Comparison of ENCODE assay signal across 13 cellular contexts in genomic region chr10:110903280-110904278, GRCh38. TPM values are rescaled to one million over a fixed set of nuclear protein-coding genes. Genes with fewer than 3 reads are reported as not detected.
DNase-seq lines count a peak whose midpoint lies in the region; ATAC-seq and TF ChIP-seq lines count a peak whose summit lies in the region.
"Had no signal": no experiment of that assay in that cellular context is flagged by ENCODE, and none has a peak within 500 bp of the region (broad histone marks: within the 10 kb centered on the region; RNA-seq: fewer than 3 reads in every experiment).

No MANE protein-coding gene starts in this region.

- ATAC-seq in HG03378 (IDR thresholded peaks at IDR 0.05; ENCODE audit: unreplicated experiment), result peak; percentile 66

- 70% methylated on average over 3 of the region's 3 CpGs for WGBS in mammary epithelial cell (ENCODE audit: low coverage, missing lambda C conversion rate)
- WGBS in suprapubic skin, result 67% methylated on average over 3 of the region's 3 CpGs

- H3K9me3 ChIP-seq in mammary epithelial cell (replicated peaks; ENCODE audit: insufficient read depth, low read length) (no peaks in the 10 kb centered on the region), suprapubic skin (no peaks in the 10 kb centered on the region)
- H3K9me3 ChIP-seq: thoracic aorta had no signal

- H3K4me3 ChIP-seq in mammary epithelial cell (replicated peaks in 1 of 3; ENCODE audit: insufficient read depth in 1 of 3, low read depth in 2 of 3, low read length in 3 of 3) (no peak overlapping the region), suprapubic skin (no peak overlapping the region)
- H3K4me3 ChIP-seq: skin epidermis, thoracic aorta had no signal

- no peak overlapping the region for H3K9ac ChIP-seq in mammary epithelial cell (ENCODE audit: insufficient read depth, low read length)

- CTCF ChIA-PET in mammary epithelial cell (lab: Charles Lee; ENCODE audit: low non-redundant PET), result no interaction called here

- no peaks in the 10 kb centered on the region for H4K20me1 ChIP-seq in mammary epithelial cell (ENCODE audit: insufficient read depth, low read length)

- BruUV-seq in mammary epithelial cell (replicated peaks; lab: Mats Ljungman, UMichigan), result no TSS peak

- H3K4me2 ChIP-seq in mammary epithelial cell (ENCODE audit: insufficient read depth, low read depth, low read length), result no peak overlapping the region

- no peaks in the 10 kb centered on the region for H3K79me2 ChIP-seq in mammary epithelial cell (ENCODE audit: insufficient read depth, low read length)

- intact Hi-C loops in mammary epithelial cell (cut with micrococcal nuclease), result no loop called here

- TF ChIP-seq CTCF in mammary epithelial cell (conservative IDR thresholded peaks at IDR 0.05 in 1 of 2, IDR thresholded peaks at IDR 0.05 in 1 of 2; ENCODE audit: extremely low read depth in 1 of 2, insufficient read depth in 1 of 2, low read depth in 1 of 2, low read length in 2 of 2) (no peak), suprapubic skin (IDR thresholded peaks at IDR 0.05) (no peak)

- dilution Hi-C loops in mammary epithelial cell (cut with HindIII; ENCODE audit: low sequenced_read_pairs), result no loop called here

- H3K27me3 ChIP-seq in mammary epithelial cell (ENCODE audit: insufficient read depth, low read length) (no peaks in the 10 kb centered on the region), suprapubic skin (no peaks in the 10 kb centered on the region)

- no peak overlapping the region for H2AFZ ChIP-seq in mammary epithelial cell (ENCODE audit: low read depth, low read length)

- peak overlapping the region; percentile 72 for H3K27ac ChIP-seq in mammary epithelial cell (ENCODE audit: insufficient read depth, low read depth, low read length)
- peak overlapping the region; percentile 31 for H3K27ac ChIP-seq in suprapubic skin
- H3K27ac ChIP-seq: thoracic aorta, WERI-Rb-1 had no signal

- peaks cover 3% of the 10 kb centered on the region for H3K36me3 ChIP-seq in mammary epithelial cell (ENCODE audit: insufficient read depth, low read length)
- peaks cover 23% of the 10 kb centered on the region for H3K36me3 ChIP-seq in suprapubic skin

- H3K4me1 ChIP-seq in mammary epithelial cell (ENCODE audit: insufficient read depth, low read length) (peaks cover 22% of the 10 kb centered on the region), suprapubic skin (peaks cover 20% of the 10 kb centered on the region)

- TF ChIP-seq EP300 in suprapubic skin (IDR thresholded peaks at IDR 0.05), result no peak

- DNase-seq in stimulated activated CD4-positive, alpha-beta T cell treated with anti-CD3 and anti-CD28 coated beads, Interleukin-15, amount 100 ng/mL, for 24 hours, result peak; percentile 27
- no peak for DNase-seq in stimulated activated CD4-positive, alpha-beta T cell treated with anti-CD3 and anti-CD28 coated beads, Interleukin-4, amount 100 ng/mL, for 24 hours
- DNase-seq in mammary epithelial cell (no peak), suprapubic skin (ENCODE audit: low spot score in 2 of 2) (no peak), SIG-M5 treated with dmso at 0.1 percent for 504 hours (lab: John Stamatoyannopoulos, UW; ENCODE audit: unreplicated experiment) (no peak), RPMI8226 (no peak), cortex of kidney (lab: John Stamatoyannopoulos, UW) (no peak)
- DNase-seq: C1 segment of cervical spinal cord, kidney, WERI-Rb-1 had no signal

- in situ Hi-C loops in mammary epithelial cell (cut with MboI; ENCODE audit: low sequenced_read_pairs in 2 of 2), result loop anchor here in 1 of 2 donors (10.0 kb wide), 1 partner anchor 299 kb away; no protein-coding TSS in a partner anchor

- no peak for TF ChIP-seq POLR2A in suprapubic skin (IDR thresholded peaks at IDR 0.05)

RNA-seq across cellular contexts. Expression of gene BBIP1, which starts 15.4 kb away (rescaled TPM):
- total RNA-seq in mammary epithelial cell, result 10 to 100 TPM in 1 of 2 donors, 1 to 10 TPM in 1; 9.3 to 25.0 TPM
- 10.1 TPM for polyA plus RNA-seq in mammary epithelial cell
- not detected for polyA minus RNA-seq in mammary epithelial cell
- 10 to 100 TPM in 2 of 4 donors, 1 to 10 TPM in 2; 6.5 to 14.0 (median 10.3) TPM for total RNA-seq in suprapubic skin

RNA-seq across cellular contexts. Expression of gene SHOC2, which starts 15.8 kb away (rescaled TPM):
- total RNA-seq in mammary epithelial cell, result 10 to 100 TPM; 51.1 to 59.0 TPM
- polyA plus RNA-seq in mammary epithelial cell, result 11.9 TPM
- polyA minus RNA-seq in mammary epithelial cell, result 27.4 TPM
- total RNA-seq in suprapubic skin, result 10 to 100 TPM; 33.8 to 80.8 (median 40.8) TPM

RNA-seq across cellular contexts. Expression of gene PDCD4, which starts 31.9 kb away (rescaled TPM):
- total RNA-seq in mammary epithelial cell (100 to 1,000 TPM; 123 to 133 TPM), suprapubic skin (100 to 1,000 TPM; 243 to 594 (median 293) TPM)
- polyA plus RNA-seq in mammary epithelial cell, result 47.0 TPM
- 80.5 TPM for polyA minus RNA-seq in mammary epithelial cell
